Comparison of ENCODE assay signal across 2 cellular contexts in the genomic region with DNA sequence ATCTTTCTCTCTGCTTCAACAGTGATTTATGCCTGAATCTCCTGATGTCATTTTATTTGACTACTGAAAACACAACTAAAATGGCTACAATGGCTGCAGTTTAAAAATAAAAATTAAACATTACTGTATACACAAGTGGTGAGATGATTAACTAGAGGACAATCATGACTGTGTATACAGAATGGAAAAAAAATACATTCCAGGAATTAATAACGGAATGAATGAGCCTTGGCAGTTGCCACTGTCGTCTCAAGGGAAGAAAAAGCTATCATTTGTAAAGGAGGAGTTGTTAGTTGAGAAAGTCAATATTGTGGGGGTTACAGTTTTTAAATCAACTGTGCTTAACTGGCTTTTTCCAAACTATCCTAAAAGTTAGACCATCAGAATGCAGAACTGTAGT.
TF ChIP-seq lines count a peak whose summit lies in the region.

No MANE protein-coding gene starts in this region.

TF ChIP-seq in A549, 52 proteins besides CTCF, POLR2A, EP300 and RAD21:
- no peak for TF ChIP-seq NFE2L2 (conservative IDR thresholded peaks at IDR 0.05; ENCODE audit: low read length)
- TF ChIP-seq GATA3 (IDR thresholded peaks at IDR 0.05; ENCODE audit: borderline replicate concordance) = peak; percentile 59
- no peak for TF ChIP-seq FOSL2 (IDR thresholded peaks at IDR 0.05)
- TF ChIP-seq FOSL2 (CRISPR knock-in tag; IDR thresholded peaks at IDR 0.05) = peak; percentile 40
- TF ChIP-seq RFX5 (IDR thresholded peaks at IDR 0.05) = no peak
- no peak for TF ChIP-seq KDM1A (IDR thresholded peaks at IDR 0.05; ENCODE audit: low read depth)
TF ChIP-seq in A549: peak in this region for 2.

TF ChIP-seq in H1, 55 proteins besides CTCF, POLR2A, EP300 and RAD21:
- TF ChIP-seq CREB1 (IDR thresholded peaks at IDR 0.05) (no peak), BCL11A (IDR thresholded peaks at IDR 0.05; ENCODE audit: low read depth in 2 of 2, low read length in 2 of 2) (no peak), ASH2L (IDR thresholded peaks at IDR 0.05; ENCODE audit: low read length) (no peak), PHF8 (conservative IDR thresholded peaks at IDR 0.05; ENCODE audit: low read depth, low read length) (no peak), BACH1 (IDR thresholded peaks at IDR 0.05; ENCODE audit: low read length) (no peak), JUN (IDR thresholded peaks at IDR 0.05; ENCODE audit: low read depth, low read length) (no peak), KDM5A (IDR thresholded peaks at IDR 0.05; ENCODE audit: low read length) (no peak), HDAC2 (IDR thresholded peaks at IDR 0.05; ENCODE audit: borderline replicate concordance in 1 of 2, low read depth in 2 of 2, low read length in 2 of 2) (no peak), SP1 (IDR thresholded peaks at IDR 0.05; ENCODE audit: low read depth, low read length) (no peak), RXRA (IDR thresholded peaks at IDR 0.05; ENCODE audit: insufficient read depth, low read depth, low read length) (no peak), SIX5 (IDR thresholded peaks at IDR 0.05; ENCODE audit: low read depth, low read length) (no peak), EZH2 (IDR thresholded peaks at IDR 0.05; ENCODE audit: low read depth, low read length, severe bottlenecking) (no peak), ZNF274 (IDR thresholded peaks at IDR 0.05; ENCODE audit: borderline replicate concordance, extremely low read depth, low read length) (no peak)
